In genomic region chr9:99349870-99350269, GRCh38 we compare ENCODE assay signal across 22 cellular contexts.
"Had no signal": no experiment of that assay in that cellular context is flagged by ENCODE, and none has a peak within 500 bp of the region (broad histone marks: within the 10 kb centered on the region; RNA-seq: fewer than 3 reads in every experiment).

No MANE protein-coding gene starts in this region.

- H3K27ac ChIP-seq: left ventricle myocardium inferior, ovary, right atrium auricular region, sigmoid colon, spleen, suprapubic skin, thoracic aorta, tibial artery, uterus had no signal

- ATAC-seq: left colon; naive thymus-derived CD4-positive, alpha-beta T cell; natural killer cell treated with Interleukin-12 subunit alpha and Interleukin-12 subunit beta and Interleukin-15 and Interleukin-18, amount 100 ng/mL, for 72 hours; stimulated activated effector memory CD8-positive, alpha-beta T cell treated with anti-CD3 and anti-CD28 coated beads, Interleukin-12 subunit alpha, Interleukin-12 subunit beta, amount 100 ng/mL, for 72 hours had no signal

- H3K36me3 ChIP-seq: left ventricle myocardium inferior, ovary, right atrium auricular region, sigmoid colon, spleen, suprapubic skin, thoracic aorta, tibial artery, uterus had no signal

- H3K9me3 ChIP-seq: left ventricle myocardium inferior, ovary, right atrium auricular region, sigmoid colon, spleen, suprapubic skin, thoracic aorta, tibial artery, uterus had no signal

- H3K4me3 ChIP-seq: left ventricle myocardium inferior, lung, ovary, right atrium auricular region, sigmoid colon, spleen, suprapubic skin, thoracic aorta, tibial artery, uterus had no signal

- DNase-seq: hypothalamus; immature natural killer cell; kidney; left colon; left ventricle myocardium inferior; mesendoderm; naive thymus-derived CD4-positive, alpha-beta T cell; ovary; sigmoid colon; small intestine; spleen; stimulated activated CD4-positive, alpha-beta T cell treated with anti-CD3 and anti-CD28 coated beads, Interleukin-4, amount 100 ng/mL, for 24 hours; stimulated activated naive CD4-positive, alpha-beta T cell; tibial artery; trophoblast cell; uterus had no signal

- H3K27me3 ChIP-seq: ovary, right atrium auricular region, sigmoid colon, spleen, suprapubic skin, tibial artery, uterus had no signal

- H3K4me1 ChIP-seq: left ventricle myocardium inferior, spleen, uterus had no signal
